In genomic region chr6:163872335-163872734, GRCh38 we compare ENCODE assay signal across 19 cellular contexts.
DNase-seq lines count a peak whose midpoint lies in the region; ATAC-seq, FAIRE-seq and TF ChIP-seq lines count a peak whose summit lies in the region.
"Had no signal": no experiment of that assay in that cellular context is flagged by ENCODE, and none has a peak within 500 bp of the region (broad histone marks: within the 10 kb centered on the region; RNA-seq: fewer than 3 reads in every experiment).

No MANE protein-coding gene starts in this region.

- TF ChIP-seq CTCF in HFF-Myc (IDR thresholded peaks at IDR 0.05; ENCODE audit: low read depth, low read length, missing control alignments), result no peak
- no peak for TF ChIP-seq CTCF in astrocyte (IDR thresholded peaks at IDR 0.05; ENCODE audit: insufficient read depth, low read depth, low read length)

- no peaks in the 10 kb centered on the region for H3K79me2 ChIP-seq in astrocyte (ENCODE audit: insufficient read depth, low read length)

- H3K9me3 ChIP-seq in astrocyte (ENCODE audit: insufficient read depth, low read depth, low read length) (no peaks in the 10 kb centered on the region), skeletal muscle satellite cell (replicated peaks; ENCODE audit: low read length) (no peaks in the 10 kb centered on the region)
- H3K9me3 ChIP-seq: gastrocnemius medialis, SJSA1, transverse colon had no signal

- DNase-seq in HFF-Myc (ENCODE audit: extremely low read depth, low read depth) (peak; percentile 35), astrocyte (ENCODE audit: low read depth) (peak; percentile 97), fibroblast of the conjunctiva (ENCODE audit: low read depth) (peak; percentile 68), head of caudate nucleus (no peak)
- DNase-seq in activated naive CD4-positive, alpha-beta T cell treated with anti-CD3 and anti-CD28 coated beads for 36 hours, result no peak
- DNase-seq: activated naive CD4-positive, alpha-beta T cell treated with Interleukin-2 at 50 U/mL for 16 hours; CD4-positive, alpha-beta memory T cell; effector CD8-positive, alpha-beta T cell; gastrocnemius medialis; NCI-H2081; NCI-H510A treated with DMSO at 0.1 percent for 48 hours; posterior cingulate gyrus; T1000; transverse colon had no signal

- no peak for FAIRE-seq in astrocyte (lab: Jason Lieb, UNC)

- H3K4me2 ChIP-seq in astrocyte (ENCODE audit: low read length), result no peak overlapping the region
- H3K4me2 ChIP-seq in skeletal muscle satellite cell (ENCODE audit: low read length), result peak overlapping the region; percentile 32
- H3K4me2 ChIP-seq: GM23338 had no signal

- CTCF ChIA-PET in activated naive CD4-positive, alpha-beta T cell treated with anti-CD3 and anti-CD28 coated beads for 36 hours (lab: Charles Lee), result no interaction called here

- H3K27ac Mint-ChIP-seq in astrocyte (ENCODE audit: unreplicated experiment), result no peak overlapping the region
- H3K27ac Mint-ChIP-seq in activated naive CD4-positive, alpha-beta T cell treated with anti-CD3 and anti-CD28 coated beads for 36 hours, result no peak overlapping the region
- H3K27ac Mint-ChIP-seq: CD4-positive, alpha-beta memory T cell; GM23338; stimulated activated memory B cell treated with anti-CD40 and anti-IgM and Interleukin-4, amounts not matched to agents 10 μg/mL and 1 μg/mL and 100 μg/mL, for 72 hours had no signal

- H3K4me3 ChIP-seq in HFF-Myc (replicated peaks; ENCODE audit: low read depth, low read length) (no peak overlapping the region), astrocyte (ENCODE audit: insufficient read depth, low read depth, low read length) (no peak overlapping the region), skeletal muscle satellite cell (ENCODE audit: low read length) (no peak overlapping the region)
- H3K4me3 ChIP-seq: gastrocnemius medialis, GM23338, SJSA1, transverse colon had no signal

- H3K4me1 Mint-ChIP-seq in astrocyte (ENCODE audit: low read depth, unreplicated experiment), result no peaks in the 10 kb centered on the region
- H3K4me1 Mint-ChIP-seq in activated naive CD4-positive, alpha-beta T cell treated with anti-CD3 and anti-CD28 coated beads for 36 hours (ENCODE audit: low read depth), result no peaks in the 10 kb centered on the region
- H3K4me1 Mint-ChIP-seq: CD4-positive, alpha-beta memory T cell; stimulated activated memory B cell treated with anti-CD40 and anti-IgM and Interleukin-4, amounts not matched to agents 10 μg/mL and 1 μg/mL and 100 μg/mL, for 72 hours had no signal

- H3K27me3 ChIP-seq in astrocyte (ENCODE audit: insufficient read depth, low read length), result no peaks in the 10 kb centered on the region
- no peaks in the 10 kb centered on the region for H3K27me3 ChIP-seq in skeletal muscle satellite cell (ENCODE audit: control insufficient read depth, insufficient read depth, low read length)
- H3K27me3 ChIP-seq: gastrocnemius medialis, SJSA1, transverse colon had no signal

- intact Hi-C loops in activated naive CD4-positive, alpha-beta T cell treated with anti-CD3 and anti-CD28 coated beads for 36 hours (cut with micrococcal nuclease), result no loop called here
- intact Hi-C loops in head of caudate nucleus (cut with DNase I), result no loop called here

- ATAC-seq in HG02588 (IDR thresholded peaks at IDR 0.05; ENCODE audit: unreplicated experiment), result no peak
- ATAC-seq: gastrocnemius medialis; GM23338; stimulated activated memory B cell treated with anti-CD40 and anti-IgM and Interleukin-4, amounts not matched to agents 10 μg/mL and 1 μg/mL and 100 μg/mL, for 72 hours had no signal

- no peak overlapping the region for H3K9ac ChIP-seq in astrocyte (ENCODE audit: low read length)
- no peak overlapping the region for H3K9ac ChIP-seq in skeletal muscle satellite cell (ENCODE audit: low read depth, low read length)

- H3K36me3 Mint-ChIP-seq in astrocyte (ENCODE audit: low read depth, unreplicated experiment), result no peaks in the 10 kb centered on the region
- no peaks in the 10 kb centered on the region for H3K36me3 Mint-ChIP-seq in activated naive CD4-positive, alpha-beta T cell treated with anti-CD3 and anti-CD28 coated beads for 36 hours (ENCODE audit: low read depth)
- H3K36me3 Mint-ChIP-seq: CD4-positive, alpha-beta memory T cell; stimulated activated memory B cell treated with anti-CD40 and anti-IgM and Interleukin-4, amounts not matched to agents 10 μg/mL and 1 μg/mL and 100 μg/mL, for 72 hours had no signal

- H2AFZ ChIP-seq in astrocyte (ENCODE audit: low read depth, low read length), result no peak overlapping the region
- H2AFZ ChIP-seq: GM23338 had no signal

- H3K4me3 Mint-ChIP-seq in astrocyte (ENCODE audit: unreplicated experiment), result no peak overlapping the region
- H3K4me3 Mint-ChIP-seq in activated naive CD4-positive, alpha-beta T cell treated with anti-CD3 and anti-CD28 coated beads for 36 hours, result no peak overlapping the region
- H3K4me3 Mint-ChIP-seq: CD4-positive, alpha-beta memory T cell; GM23338; stimulated activated memory B cell treated with anti-CD40 and anti-IgM and Interleukin-4, amounts not matched to agents 10 μg/mL and 1 μg/mL and 100 μg/mL, for 72 hours had no signal

- peaks cover 5% of the 10 kb centered on the region for H3K9me3 Mint-ChIP-seq in astrocyte (ENCODE audit: unreplicated experiment)
- no peaks in the 10 kb centered on the region for H3K9me3 Mint-ChIP-seq in activated naive CD4-positive, alpha-beta T cell treated with anti-CD3 and anti-CD28 coated beads for 36 hours
- H3K9me3 Mint-ChIP-seq: GM23338; stimulated activated memory B cell treated with anti-CD40 and anti-IgM and Interleukin-4, amounts not matched to agents 10 μg/mL and 1 μg/mL and 100 μg/mL, for 72 hours had no signal

- H3K27ac ChIP-seq in astrocyte (ENCODE audit: low read depth, low read length), result peak overlapping the region; percentile 32
- H3K27ac ChIP-seq: gastrocnemius medialis, SJSA1, transverse colon had no signal

- H3K4me1 ChIP-seq in astrocyte (ENCODE audit: insufficient read depth, low read length), result no peaks in the 10 kb centered on the region
- peaks cover 3% of the 10 kb centered on the region for H3K4me1 ChIP-seq in skeletal muscle satellite cell (ENCODE audit: control insufficient read depth, insufficient read depth, low read length)
- H3K4me1 ChIP-seq: SJSA1, transverse colon had no signal

- H4K20me1 ChIP-seq in astrocyte (ENCODE audit: insufficient read depth, low read length), result no peaks in the 10 kb centered on the region

- H3K36me3 ChIP-seq in astrocyte (ENCODE audit: insufficient read depth, low read length), result no peaks in the 10 kb centered on the region
- H3K36me3 ChIP-seq in skeletal muscle satellite cell (ENCODE audit: insufficient read depth, low read length), result no peaks in the 10 kb centered on the region
- H3K36me3 ChIP-seq: gastrocnemius medialis, SJSA1, transverse colon had no signal

- H3K27me3 Mint-ChIP-seq in astrocyte (ENCODE audit: low read depth, unreplicated experiment), result peaks cover 6% of the 10 kb centered on the region
- peaks cover 14% of the 10 kb centered on the region for H3K27me3 Mint-ChIP-seq in activated naive CD4-positive, alpha-beta T cell treated with anti-CD3 and anti-CD28 coated beads for 36 hours (ENCODE audit: low read depth)

Comparison
In these comparisons a context has a peak if more than half of its experiments do, and no peak if none do; other contexts are left out.
1. DNase-seq: peak in HFF-Myc (single experiment), astrocyte (single experiment) and fibroblast of the conjunctiva (single experiment); none in activated naive CD4-positive, alpha-beta T cell treated with anti-CD3 and anti-CD28 coated beads for 36 hours (single experiment) and head of caudate nucleus (0 of 42).